ENCODE assay signal across 18 cellular contexts in the genomic region with DNA sequence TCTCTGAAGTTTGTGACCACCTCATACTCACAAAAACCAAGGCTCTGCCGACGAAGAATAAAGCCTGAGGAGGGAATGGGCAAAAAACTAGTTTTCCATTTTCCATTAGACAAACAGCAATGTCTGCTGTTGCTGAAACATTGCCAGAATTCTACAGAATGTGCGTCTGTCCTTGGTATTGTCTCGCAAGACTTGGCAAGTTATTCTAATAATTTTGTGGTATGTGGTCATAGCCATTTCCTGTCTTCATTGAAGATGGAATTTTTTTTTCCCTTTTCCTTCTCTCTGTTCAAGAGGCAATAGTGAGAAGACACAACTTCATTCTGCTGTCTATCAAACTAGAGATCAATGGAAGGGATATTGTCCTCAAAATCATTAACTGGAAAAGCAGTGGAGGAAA.
DNase-seq lines count a peak whose midpoint lies in the region; ATAC-seq and TF ChIP-seq lines count a peak whose summit lies in the region.
"Had no signal": no experiment of that assay in that cellular context is flagged by ENCODE, and none has a peak within 500 bp of the region (broad histone marks: within the 10 kb centered on the region; RNA-seq: fewer than 3 reads in every experiment).

No MANE protein-coding gene starts in this region.

- no peak overlapping the region for H3K4me2 ChIP-seq in PC-3 (ENCODE audit: low read length)

- BruUV-seq in PC-3 (replicated peaks; lab: Mats Ljungman, UMichigan) (no TSS peak), Calu3 (replicated peaks; lab: Mats Ljungman, UMichigan) (no TSS peak)

- no peak for TF ChIP-seq CTCF in PC-3 (conservative IDR thresholded peaks at IDR 0.05; ENCODE audit: low read depth, low read length)
- TF ChIP-seq CTCF in epithelial cell of esophagus (IDR thresholded peaks at IDR 0.05; ENCODE audit: insufficient read depth, low read depth, low read length, missing control alignments), result no peak
- TF ChIP-seq CTCF in Calu3 (IDR thresholded peaks at IDR 0.05; ENCODE audit: unreplicated experiment), result no peak

- no peak overlapping the region for H3K4me3 Mint-ChIP-seq in Calu3 (ENCODE audit: low read depth, unreplicated experiment)
- H3K4me3 Mint-ChIP-seq in activated CD4-positive, alpha-beta T cell treated with anti-CD3 and anti-CD28 coated beads for 36 hours, result no peak overlapping the region
- H3K4me3 Mint-ChIP-seq: stimulated activated naive CD8-positive, alpha-beta T cell treated with anti-CD3 and anti-CD28 coated beads, Interleukin-15, Interleukin-2, amounts not matched to agents 100 ng/mL and 50 ng/mL, for 24 hours; WTC11 had no signal

- POLR2A ChIA-PET in PC-3 (lab: Charles Lee; ENCODE audit: unreplicated experiment), result interaction anchor here (0.6 kb wide), 1 partner anchor 23 kb away, joined by 4 read pairs; no protein-coding TSS in a partner anchor
- POLR2A ChIA-PET in activated CD4-positive, alpha-beta T cell treated with anti-CD3 and anti-CD28 coated beads for 36 hours (lab: Charles Lee), result no interaction called here

- no peaks in the 10 kb centered on the region for H3K36me3 Mint-ChIP-seq in Calu3 (ENCODE audit: insufficient read depth, unreplicated experiment)
- no peaks in the 10 kb centered on the region for H3K36me3 Mint-ChIP-seq in activated CD4-positive, alpha-beta T cell treated with anti-CD3 and anti-CD28 coated beads for 36 hours (ENCODE audit: low read depth)

- no peaks in the 10 kb centered on the region for H3K27me3 ChIP-seq in PC-3 (ENCODE audit: low read length)
- H3K27me3 ChIP-seq: cardiac muscle cell, pancreas, spleen, upper lobe of right lung had no signal

- no peak overlapping the region for H3K27ac ChIP-seq in PC-3 (ENCODE audit: low read length)
- H3K27ac ChIP-seq: cardiac muscle cell, pancreas, spleen, upper lobe of right lung had no signal

- H3K27me3 Mint-ChIP-seq in Calu3 (ENCODE audit: unreplicated experiment), result no peaks in the 10 kb centered on the region
- no peaks in the 10 kb centered on the region for H3K27me3 Mint-ChIP-seq in activated CD4-positive, alpha-beta T cell treated with anti-CD3 and anti-CD28 coated beads for 36 hours
- H3K27me3 Mint-ChIP-seq: stimulated activated naive CD8-positive, alpha-beta T cell treated with anti-CD3 and anti-CD28 coated beads, Interleukin-15, Interleukin-2, amounts not matched to agents 100 ng/mL and 50 ng/mL, for 24 hours had no signal

- H3K9me3 ChIP-seq in PC-3 (ENCODE audit: low read length), result no peaks in the 10 kb centered on the region
- H3K9me3 ChIP-seq: pancreas, upper lobe of right lung had no signal

- H3K36me3 ChIP-seq in PC-3 (ENCODE audit: low read depth, low read length), result no peaks in the 10 kb centered on the region
- H3K36me3 ChIP-seq: cardiac muscle cell, pancreas, spleen, upper lobe of right lung had no signal

- no peaks in the 10 kb centered on the region for H3K9me2 ChIP-seq in PC-3 (replicated peaks; ENCODE audit: low read length)

- no peak overlapping the region for H2AFZ ChIP-seq in PC-3 (ENCODE audit: low read length)

- peaks cover 4% of the 10 kb centered on the region for H3K9me3 Mint-ChIP-seq in Calu3 (ENCODE audit: low read depth, unreplicated experiment)
- peaks cover 2% of the 10 kb centered on the region for H3K9me3 Mint-ChIP-seq in activated CD4-positive, alpha-beta T cell treated with anti-CD3 and anti-CD28 coated beads for 36 hours (ENCODE audit: low read depth)

- CTCF ChIA-PET in PC-3 (lab: Charles Lee), result no interaction called here
- CTCF ChIA-PET in Calu3 (lab: Charles Lee), result no interaction called here
- CTCF ChIA-PET in activated CD4-positive, alpha-beta T cell treated with anti-CD3 and anti-CD28 coated beads for 36 hours (lab: Charles Lee), result no interaction called here

- peaks cover 4% of the 10 kb centered on the region for H3F3A ChIP-seq in PC-3 (ENCODE audit: low read length, unreplicated experiment)

- H3K4me3 ChIP-seq in PC-3 (ENCODE audit: low read length), result no peak overlapping the region
- no peak overlapping the region for H3K4me3 ChIP-seq in epithelial cell of esophagus (ENCODE audit: low read length)
- H3K4me3 ChIP-seq: cardiac muscle cell, pancreas, spleen, upper lobe of right lung had no signal

- intact Hi-C loops in PC-3 (cut with micrococcal nuclease), result no loop called here
- intact Hi-C loops in Calu3 (cut with micrococcal nuclease; ENCODE audit: unreplicated experiment), result no loop called here
- intact Hi-C loops in activated CD4-positive, alpha-beta T cell treated with anti-CD3 and anti-CD28 coated beads for 36 hours (cut with DNase I, micrococcal nuclease), result no loop called here

- DNase-seq in ELR (ENCODE audit: low read depth), result peak; percentile 55
- peak; percentile 65 for DNase-seq in PC-3
- peak; percentile 62 for DNase-seq in epithelial cell of esophagus (ENCODE audit: low read depth)
- peak; percentile 82 for DNase-seq in renal cortical epithelial cell (ENCODE audit: low read depth)
- no peak for DNase-seq in Calu3
- no peak for DNase-seq in activated CD4-positive, alpha-beta T cell treated with anti-CD3 and anti-CD28 coated beads for 36 hours
- DNase-seq: activated gamma-delta T cell treated with Interleukin-2 at 50 U/mL for 16 hours; effector CD8-positive, alpha-beta T cell; kidney; NCI-H146; pancreas; spleen; upper lobe of right lung had no signal

- no peak overlapping the region for H3K9ac ChIP-seq in PC-3 (ENCODE audit: low read length)

- H4K20me1 ChIP-seq in PC-3 (ENCODE audit: low read length), result no peaks in the 10 kb centered on the region

- ATAC-seq in PC-3 (no peak), GM19397 (IDR thresholded peaks at IDR 0.05; ENCODE audit: unreplicated experiment) (no peak)
- no peak for ATAC-seq in activated CD4-positive, alpha-beta T cell treated with anti-CD3 and anti-CD28 coated beads for 36 hours
- ATAC-seq: HCT116, pancreas, upper lobe of right lung, WTC11 had no signal

- H3K79me2 ChIP-seq in PC-3 (ENCODE audit: low read length), result no peaks in the 10 kb centered on the region

- peaks cover 23% of the 10 kb centered on the region for H3K4me1 ChIP-seq in PC-3 (ENCODE audit: insufficient read depth, low read length)
- H3K4me1 ChIP-seq: spleen, upper lobe of right lung had no signal

- no peak overlapping the region for H3K27ac Mint-ChIP-seq in Calu3 (ENCODE audit: unreplicated experiment)
- no peak overlapping the region for H3K27ac Mint-ChIP-seq in activated CD4-positive, alpha-beta T cell treated with anti-CD3 and anti-CD28 coated beads for 36 hours
- H3K27ac Mint-ChIP-seq: stimulated activated naive CD8-positive, alpha-beta T cell treated with anti-CD3 and anti-CD28 coated beads, Interleukin-15, Interleukin-2, amounts not matched to agents 100 ng/mL and 50 ng/mL, for 24 hours; WTC11 had no signal

- H3K4me1 Mint-ChIP-seq in Calu3 (ENCODE audit: low read depth, unreplicated experiment), result peaks cover 13% of the 10 kb centered on the region
- H3K4me1 Mint-ChIP-seq in activated CD4-positive, alpha-beta T cell treated with anti-CD3 and anti-CD28 coated beads for 36 hours, result no peaks in the 10 kb centered on the region
- H3K4me1 Mint-ChIP-seq: WTC11 had no signal

Comparison
In these comparisons a context has a peak if more than half of its experiments do, and no peak if none do; other contexts are left out.
1. DNase-seq: peak in ELR (single experiment), PC-3 (single experiment), epithelial cell of esophagus (single experiment) and renal cortical epithelial cell (single experiment); none in Calu3 (single experiment) and activated CD4-positive, alpha-beta T cell treated with anti-CD3 and anti-CD28 coated beads for 36 hours (single experiment).